In genomic region chr5:85893996-85894395, GRCh38 we compare ENCODE assay signal across 22 cellular contexts.
DNase-seq lines count a peak whose midpoint lies in the region; ATAC-seq, FAIRE-seq and TF ChIP-seq lines count a peak whose summit lies in the region.
"Had no signal": no experiment of that assay in that cellular context is flagged by ENCODE, and none has a peak within 500 bp of the region (broad histone marks: within the 10 kb centered on the region; RNA-seq: fewer than 3 reads in every experiment).

No MANE protein-coding gene starts in this region.

- no peak overlapping the region for H3K56ac ChIP-seq in H1 (replicated peaks; ENCODE audit: insufficient read length, low read depth, low read length)

- H3K79me2 ChIP-seq in H1 (ENCODE audit: control insufficient read depth in 1 of 2, insufficient read depth in 2 of 2, low read length in 2 of 2): no peaks in the 10 kb centered on the region

- no peaks in the 10 kb centered on the region for H3K9me3 ChIP-seq in HUES64 (ENCODE audit: insufficient read depth, low read depth, low read length)
- H3K9me3 ChIP-seq in H1 (ENCODE audit: insufficient read depth in 2 of 2, low read depth in 1 of 2, low read length in 1 of 2): no peaks in the 10 kb centered on the region
- H3K9me3 ChIP-seq in mesodermal cell (ENCODE audit: control insufficient read depth, low read length): no peaks in the 10 kb centered on the region
- H3K9me3 ChIP-seq: BLaER1, Caco-2, HAP-1 had no signal

- H3K4me1 ChIP-seq in HUES64 (ENCODE audit: insufficient read depth, low read length) (peaks cover 35% of the 10 kb centered on the region), H1 (replicated peaks in 1 of 4; ENCODE audit: control insufficient read depth in 3 of 4, insufficient read depth in 4 of 4, low read length in 3 of 4) (peaks cover 0 to 6% (median 3%) of the 10 kb centered on the region in 4 experiments; a peak in 3 of 7 replicates), mesodermal cell (ENCODE audit: control insufficient read depth, insufficient read depth, low read length, poor library complexity, severe bottlenecking) (no peaks in the 10 kb centered on the region)
- H3K4me1 ChIP-seq: BLaER1, HAP-1 had no signal

- H3K4me3 ChIP-seq in HUES64 (ENCODE audit: low read length): 0 out of 2 replicates have a peak overlapping the region, but pooled peaks have one; percentile 12
- H3K4me3 ChIP-seq in H1 (ENCODE audit: extremely low read depth in 1 of 4, insufficient read depth in 2 of 4, low read depth in 3 of 4, low read length in 4 of 4): no peak overlapping the region
- H3K4me3 ChIP-seq in mesodermal cell (ENCODE audit: extremely low read depth, insufficient read depth, low read length, poor library complexity, severe bottlenecking): no peak overlapping the region
- H3K4me3 ChIP-seq: BLaER1, GM12878, GM23248, HAP-1 had no signal

- TF ChIP-seq POLR2A in H1 (IDR thresholded peaks at IDR 0.05; ENCODE audit: control extremely low read depth in 1 of 2, low read depth in 2 of 2, low read length in 2 of 2): no peak

- H3K27ac ChIP-seq in HUES64 (ENCODE audit: low read depth, low read length) (no peak overlapping the region), H1 (ENCODE audit: low read depth, low read length) (no peak overlapping the region), mesodermal cell (ENCODE audit: low read depth, low read length, severe bottlenecking) (peak overlapping the region; percentile 23)
- H3K27ac ChIP-seq: 22Rv1, BLaER1, C4-2B, GM23248 had no signal

- CTCF ChIA-PET in H1 (lab: Charles Lee; ENCODE audit: partially characterized antibody): interaction anchor here (1.2 kb wide), 1 partner anchor 72 kb away, joined by 3 read pairs; no protein-coding TSS in a partner anchor

- no peak overlapping the region for H2BK20ac ChIP-seq in H1 (ENCODE audit: low read length)

- TF ChIP-seq RAD21 in H1 (IDR thresholded peaks at IDR 0.05 in 1 of 2, conservative IDR thresholded peaks at IDR 0.05 in 1 of 2; ENCODE audit: low read depth in 2 of 2, low read length in 2 of 2): no peak

- H3K36me3 ChIP-seq in HUES64 (ENCODE audit: insufficient read depth, low read length) (no peaks in the 10 kb centered on the region), H1 (ENCODE audit: control insufficient read depth in 2 of 4, insufficient read depth in 4 of 4, low read length in 3 of 4) (no peaks in the 10 kb centered on the region), mesodermal cell (ENCODE audit: control insufficient read depth, insufficient read depth, low read length) (no peaks in the 10 kb centered on the region)
- H3K36me3 ChIP-seq: BLaER1, HAP-1 had no signal

- no peaks in the 10 kb centered on the region for H3K79me1 ChIP-seq in H1 (ENCODE audit: low read depth, low read length)

- POLR2A ChIA-PET in H1 (lab: Charles Lee; ENCODE audit: partially characterized antibody): no interaction called here

- WGBS in HUES64: 0% methylated on average over 1 of the region's 2 CpGs
- WGBS in H1 (ENCODE audit: extremely low coverage in 1 of 2, insufficient coverage in 1 of 2, insufficient read length in 1 of 2, insufficient replicate concordance in 2 of 2, low coverage in 1 of 2, low lambda C conversion rate in 2 of 2, missing lambda C conversion rate in 1 of 2), 2 experiments: 38% methylated on average over 2 of the region's 2 CpGs; no CpG with 5 or more reads in 1 of the 2 experiments
- WGBS in mesodermal cell (ENCODE audit: insufficient coverage in 2 of 2), 2 experiments: no CpG with 5 or more reads among the region's 2 CpGs

- no peak overlapping the region for H3K4ac ChIP-seq in H1 (replicated peaks; ENCODE audit: insufficient read length, low read depth, low read length)

- H4K8ac ChIP-seq in H1 (ENCODE audit: extremely low read depth, insufficient read depth, low read length): no peak overlapping the region

- no peak overlapping the region for H2BK5ac ChIP-seq in H1 (ENCODE audit: low read depth, low read length)

- peak; percentile 39 for DNase-seq in ELF-1 (ENCODE audit: low read depth, low spot score)
- peak in 1 of 2 experiments; percentile 9 for DNase-seq in H1 (ENCODE audit: low read depth in 1 of 2, low spot score in 2 of 2)
- DNase-seq in GM19239 (ENCODE audit: insufficient read length, low spot score): no peak
- DNase-seq in NCI-H2081 (lab: John Stamatoyannopoulos, UW): no peak
- DNase-seq in NCI-H128 (lab: John Stamatoyannopoulos, UW; ENCODE audit: unreplicated experiment): no peak
- DNase-seq: Caco-2; CD4-positive, CD25-positive, alpha-beta regulatory T cell; CD8-positive, alpha-beta T cell; DMS153; DND-41; GDM1; GM23248; HFFc6 had no signal

- H4K91ac ChIP-seq in H1 (replicated peaks; ENCODE audit: insufficient read length, low read length): no peak overlapping the region

- H2AFZ ChIP-seq in H1 (ENCODE audit: low read length): no peak overlapping the region
- H2AFZ ChIP-seq: GM23248 had no signal

- no peak overlapping the region for H3K4me2 ChIP-seq in H1 (ENCODE audit: insufficient read depth in 1 of 2, low read depth in 2 of 2, low read length in 2 of 2)
- H3K4me2 ChIP-seq: BLaER1 had no signal

- no peak overlapping the region for H3K9ac ChIP-seq in HUES64 (ENCODE audit: low read depth, low read length)
- H3K9ac ChIP-seq in H1 (replicated peaks in 1 of 4; ENCODE audit: extremely low read depth in 1 of 4, low read depth in 3 of 4, low read length in 3 of 4): no peak overlapping the region
- H3K9ac ChIP-seq: BLaER1, GM23248 had no signal

- no peak overlapping the region for H3K14ac ChIP-seq in H1 (ENCODE audit: insufficient read length)

- FAIRE-seq in H1 (lab: Jason Lieb, UNC): no peak
- FAIRE-seq in GM19239 (lab: Jason Lieb, UNC): no peak
- FAIRE-seq: GM12878, H54 had no signal

- H4K20me1 ChIP-seq in H1 (replicated peaks in 1 of 2; ENCODE audit: control insufficient read depth in 1 of 2, insufficient read depth in 2 of 2, low read length in 2 of 2): no peaks in the 10 kb centered on the region
- H4K20me1 ChIP-seq: BLaER1 had no signal

- H3K27me3 ChIP-seq in HUES64 (ENCODE audit: insufficient read depth, low read length): peaks cover 67% of the 10 kb centered on the region
- peaks cover 0 to 7% (median 4%) of the 10 kb centered on the region in 4 experiments; a peak in 4 of 7 replicates for H3K27me3 ChIP-seq in H1 (replicated peaks in 1 of 4; ENCODE audit: control insufficient read depth in 3 of 4, extremely low read depth in 1 of 4, insufficient read depth in 3 of 4, low read length in 3 of 4)
- H3K27me3 ChIP-seq: BLaER1 had no signal

- TF ChIP-seq CTCF in H1 (IDR thresholded peaks at IDR 0.05; ENCODE audit: control extremely low read depth in 1 of 3, insufficient read depth in 1 of 3, low read depth in 1 of 3, low read length in 3 of 3): no peak

- no peak overlapping the region for H3K23ac ChIP-seq in H1 (ENCODE audit: insufficient read length)

- H3K18ac ChIP-seq in H1 (ENCODE audit: extremely low read depth, low read length): no peak overlapping the region

- no peaks in the 10 kb centered on the region for H3K23me2 ChIP-seq in H1 (ENCODE audit: low read depth, low read length)

- TF ChIP-seq EP300 in H1 (IDR thresholded peaks at IDR 0.05; ENCODE audit: borderline replicate concordance in 1 of 2, low read depth in 2 of 2, low read length in 2 of 2): no peak

- H2BK120ac ChIP-seq in H1 (replicated peaks; ENCODE audit: low read depth, low read length): no peak overlapping the region

- no peak for ATAC-seq in GM18870 (IDR thresholded peaks at IDR 0.05; ENCODE audit: unreplicated experiment)
- ATAC-seq: CD8-positive, alpha-beta T cell; GM12878 had no signal

- no peak overlapping the region for H2AK5ac ChIP-seq in H1 (ENCODE audit: low read depth, low read length)

- no peak overlapping the region for H2BK15ac ChIP-seq in H1 (ENCODE audit: low read length)

- H4K5ac ChIP-seq in H1 (ENCODE audit: insufficient read length, low read depth, low read length): no peak overlapping the region

- H2BK12ac ChIP-seq in H1 (ENCODE audit: low read depth, low read length): no peak overlapping the region

TF ChIP-seq in H1, 55 proteins besides CTCF, POLR2A, EP300 and RAD21 (continues in another document):
- TF ChIP-seq CREB1 (IDR thresholded peaks at IDR 0.05): no peak
- TF ChIP-seq RNF2 (IDR thresholded peaks at IDR 0.05; ENCODE audit: borderline replicate concordance, low read depth, low read length, missing control alignments, poor library complexity, severe bottlenecking): no peak
